In the genomic region with DNA sequence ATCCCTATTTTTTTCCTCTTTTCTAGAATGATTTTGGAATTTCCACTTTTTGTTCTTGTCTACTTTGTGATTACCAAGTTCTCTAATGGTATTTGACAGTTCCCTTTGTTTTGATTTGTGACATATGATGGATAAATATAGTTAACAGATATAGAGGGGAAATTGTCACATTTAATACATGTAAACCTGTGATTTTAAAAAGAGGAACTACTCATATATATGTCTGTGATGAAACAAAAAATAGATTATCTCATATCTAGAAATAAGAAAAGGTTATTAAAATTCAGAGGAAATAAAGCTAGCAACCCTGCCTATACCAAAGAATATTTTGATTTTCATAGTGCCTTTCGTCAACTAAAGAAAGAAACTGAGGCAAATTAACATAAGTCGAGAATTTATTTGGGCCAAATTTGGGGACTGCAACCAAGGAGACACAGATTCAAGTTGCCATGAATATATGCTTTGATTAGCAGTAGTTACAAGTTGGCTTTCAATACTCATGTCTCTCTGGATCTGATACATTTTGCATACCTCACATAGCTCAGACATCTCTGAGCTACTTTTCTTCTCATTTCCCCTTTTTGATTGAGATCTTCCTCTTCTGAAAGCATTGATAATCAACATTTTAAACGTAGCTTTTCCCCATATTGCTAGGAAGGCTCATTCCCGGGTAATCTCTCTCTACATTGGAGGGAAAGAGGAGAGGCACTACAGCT, we compare ENCODE assay signal across 19 cellular contexts. TPM values are rescaled to one million over a fixed set of nuclear protein-coding genes. Genes with fewer than 3 reads are reported as not detected.
DNase-seq lines count a peak whose midpoint lies in the region; ATAC-seq, FAIRE-seq and TF ChIP-seq lines count a peak whose summit lies in the region.
"Had no signal": no experiment of that assay in that cellular context is flagged by ENCODE, and none has a peak within 500 bp of the region (broad histone marks: within the 10 kb centered on the region; RNA-seq: fewer than 3 reads in every experiment).

No MANE protein-coding gene starts in this region.

- no peaks in the 10 kb centered on the region for H3K79me2 ChIP-seq in OCI-LY3 (ENCODE audit: low read length)

- no TSS peak for BruUV-seq in Caco-2 (replicated peaks; lab: Mats Ljungman, UMichigan)

- no peaks in the 10 kb centered on the region for H3K9me3 Mint-ChIP-seq in Caco-2 (ENCODE audit: unreplicated experiment)

- no peaks in the 10 kb centered on the region for H3K36me3 Mint-ChIP-seq in Caco-2 (ENCODE audit: insufficient read depth, unreplicated experiment)

- H2AFZ ChIP-seq in OCI-LY3 (ENCODE audit: low read depth, low read length) = no peak overlapping the region

- POLR2A ChIA-PET in Caco-2 (lab: Charles Lee) = no interaction called here

- H3K4me1 ChIP-seq in OCI-LY3 (ENCODE audit: low read length) (peaks cover 25% of the 10 kb centered on the region), Caco-2 (no peaks in the 10 kb centered on the region)
- H3K4me1 ChIP-seq: transverse colon had no signal

- CTCF ChIA-PET in Caco-2 (lab: Charles Lee) = no interaction called here

- TF ChIP-seq CTCF in OCI-LY3 (IDR thresholded peaks at IDR 0.05; ENCODE audit: low read depth, low read length) = no peak
- no peak for TF ChIP-seq CTCF in Caco-2 (IDR thresholded peaks at IDR 0.05; ENCODE audit: insufficient read depth in 1 of 2, low read depth in 1 of 2, low read length in 1 of 2, severe bottlenecking in 1 of 2, unreplicated experiment in 1 of 2)

- intact Hi-C loops in Caco-2 (cut with micrococcal nuclease; ENCODE audit: unreplicated experiment) = no loop called here

- H3K27ac ChIP-seq in OCI-LY3 (ENCODE audit: low read length) = peak overlapping the region; percentile 89
- H3K27ac ChIP-seq: transverse colon had no signal

- ATAC-seq in GM19455 (IDR thresholded peaks at IDR 0.05; ENCODE audit: unreplicated experiment) (peak; percentile 69), HG02884 (IDR thresholded peaks at IDR 0.05; ENCODE audit: unreplicated experiment) (peak; percentile 80), HG03139 (IDR thresholded peaks at IDR 0.05; ENCODE audit: unreplicated experiment) (no peak), HG03439 (IDR thresholded peaks at IDR 0.05; ENCODE audit: unreplicated experiment) (no peak), HG02973 (IDR thresholded peaks at IDR 0.05; ENCODE audit: unreplicated experiment) (no peak)
- ATAC-seq: mucosa of descending colon had no signal

- H3K4me3 ChIP-seq in OCI-LY3 (ENCODE audit: low read length) (peak overlapping the region; percentile 49), Caco-2 (ENCODE audit: low read depth, low read length) (no peak overlapping the region)
- H3K4me3 ChIP-seq: mucosa of descending colon, transverse colon had no signal

- H3K36me3 ChIP-seq in OCI-LY3 (replicated peaks; ENCODE audit: low read depth, low read length) = no peaks in the 10 kb centered on the region
- no peaks in the 10 kb centered on the region for H3K36me3 ChIP-seq in Caco-2 (ENCODE audit: control insufficient read depth, insufficient read depth, low read length)
- H3K36me3 ChIP-seq: transverse colon had no signal

- H3K4me1 Mint-ChIP-seq in Caco-2 (ENCODE audit: low read depth, unreplicated experiment) = no peaks in the 10 kb centered on the region
- H3K4me1 Mint-ChIP-seq: activated CD4-positive, alpha-beta T cell treated with anti-CD3 and anti-CD28 coated beads, Interleukin-2, amount 10 ng/mL, durations not matched to agents 24 days and 14 days; activated naive CD8-positive, alpha-beta T cell treated with anti-CD3 and anti-CD28 coated beads, Interleukin-2, amount 10 ng/mL, durations not matched to agents 7 days and 5 days had no signal

- DNase-seq in GM12892 (ENCODE audit: insufficient read length) (no peak), Caco-2 (no peak)
- DNase-seq: activated CD4-positive, alpha-beta T cell treated with anti-CD3 and anti-CD28 coated beads, Interleukin-2, amount 10 ng/mL, durations not matched to agents 24 days and 14 days; activated naive CD8-positive, alpha-beta T cell treated with anti-CD3 and anti-CD28 coated beads, Interleukin-2, amount 10 ng/mL, durations not matched to agents 7 days and 5 days; activated T-cell treated with anti-CD3 and anti-CD28 coated beads, Interleukin-2, amount 50 U/mL, for 1 hour; COR-L47; hypothalamus; mucosa of descending colon; NCI-H2029; NCI-H69; stimulated activated CD4-positive, alpha-beta T cell treated with anti-CD3 and anti-CD28 coated beads, Interleukin-4, amount 100 ng/mL, for 1 hour; T-helper 2 cell; transverse colon had no signal

- no peaks in the 10 kb centered on the region for H3K9me3 ChIP-seq in OCI-LY3 (ENCODE audit: insufficient read depth, low read length)
- H3K9me3 ChIP-seq in Caco-2 = no peaks in the 10 kb centered on the region; the same call in 1 of the 2 replicates
- H3K9me3 ChIP-seq: mucosa of descending colon, transverse colon had no signal

- H4K20me1 ChIP-seq in OCI-LY3 (ENCODE audit: insufficient read depth, low read length) = no peaks in the 10 kb centered on the region

- TF ChIP-seq POLR2A in GM12892 (IDR thresholded peaks at IDR 0.05; ENCODE audit: low read depth, low read length) = no peak

- no peak overlapping the region for H3K27ac Mint-ChIP-seq in Caco-2 (ENCODE audit: unreplicated experiment)
- H3K27ac Mint-ChIP-seq: activated CD4-positive, alpha-beta T cell treated with anti-CD3 and anti-CD28 coated beads, Interleukin-2, amount 10 ng/mL, durations not matched to agents 24 days and 14 days; activated naive CD8-positive, alpha-beta T cell treated with anti-CD3 and anti-CD28 coated beads, Interleukin-2, amount 10 ng/mL, durations not matched to agents 7 days and 5 days had no signal

- peaks cover 6% of the 10 kb centered on the region for H3K27me3 Mint-ChIP-seq in Caco-2 (ENCODE audit: insufficient read depth, unreplicated experiment)

- no peak overlapping the region for H3K4me3 Mint-ChIP-seq in Caco-2 (ENCODE audit: unreplicated experiment)
- H3K4me3 Mint-ChIP-seq: activated CD4-positive, alpha-beta T cell treated with anti-CD3 and anti-CD28 coated beads, Interleukin-2, amount 10 ng/mL, durations not matched to agents 24 days and 14 days; activated naive CD8-positive, alpha-beta T cell treated with anti-CD3 and anti-CD28 coated beads, Interleukin-2, amount 10 ng/mL, durations not matched to agents 7 days and 5 days had no signal

- FAIRE-seq in GM12892 (lab: Jason Lieb, UNC) = peak; percentile 74

- peak overlapping the region; percentile 37; the same call in 1 of the 2 replicates for H3K9ac ChIP-seq in OCI-LY3 (ENCODE audit: low read length)

- no peaks in the 10 kb centered on the region for H3K27me3 ChIP-seq in OCI-LY3 (ENCODE audit: low read depth, low read length)
- H3K27me3 ChIP-seq in Caco-2 (replicated peaks; ENCODE audit: control insufficient read depth, insufficient read depth, low read length) = no peaks in the 10 kb centered on the region
- H3K27me3 ChIP-seq: transverse colon had no signal

- peak overlapping the region; percentile 73 for H3K4me2 ChIP-seq in OCI-LY3 (ENCODE audit: low read length)

RNA-seq across cellular contexts. Expression of gene C21orf91, which starts 15.6 kb away (rescaled TPM):
- polyA plus RNA-seq in GM12892 (2012; ENCODE audit: missing spikeins) = 14.0 TPM
- 16.2 and 16.9 TPM in 2 replicates for total RNA-seq in Caco-2 (2022)

Comparison
In these comparisons a context has a peak if more than half of its experiments do, and no peak if none do; other contexts are left out.
1. ATAC-seq: peak in GM19455 (single experiment) and HG02884 (single experiment); none in HG03139 (single experiment), HG03439 (single experiment) and HG02973 (single experiment).